Comparison of ENCODE assay signal across 11 cellular contexts in the genomic region with DNA sequence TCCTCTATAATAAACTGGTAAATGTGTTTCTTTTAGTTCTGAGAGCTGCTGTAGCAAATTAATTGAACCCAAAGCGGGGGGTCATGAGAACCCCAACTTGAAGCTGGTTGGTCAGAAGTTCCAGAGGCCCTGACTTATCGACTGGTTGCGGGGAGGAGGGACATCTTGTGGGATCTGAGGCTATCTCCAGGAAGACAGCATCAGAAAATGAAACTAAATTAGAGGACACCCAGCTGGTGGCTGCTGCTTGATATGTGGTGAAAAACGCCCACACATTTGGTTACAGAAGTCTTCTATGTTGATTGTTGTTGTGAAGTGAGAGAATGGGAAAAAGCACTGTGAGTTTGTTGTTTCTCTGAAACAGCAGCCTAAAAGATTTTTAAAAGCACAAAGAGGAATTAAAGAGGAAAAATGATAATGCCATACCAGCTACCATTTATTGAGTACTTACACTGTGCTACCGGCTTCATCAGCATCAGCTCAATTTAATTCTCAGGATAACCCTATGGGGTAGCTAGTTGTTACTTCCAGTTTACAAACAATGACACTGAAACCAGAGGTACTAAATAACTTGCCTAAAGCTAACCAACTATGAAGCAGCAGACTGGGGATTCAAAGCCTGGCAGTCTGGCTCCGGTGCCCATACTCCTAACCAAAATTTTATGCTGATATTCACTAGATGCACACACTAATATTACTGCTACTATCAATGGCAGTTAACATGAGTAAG. TPM values are rescaled to one million over a fixed set of nuclear protein-coding genes. Genes with fewer than 3 reads are reported as not detected.
DNase-seq lines count a peak whose midpoint lies in the region; ATAC-seq lines count a peak whose summit lies in the region.
"Had no signal": no experiment of that assay in that cellular context is flagged by ENCODE, and none has a peak within 500 bp of the region (broad histone marks: within the 10 kb centered on the region; RNA-seq: fewer than 3 reads in every experiment).

No MANE protein-coding gene starts in this region.

- no peaks in the 10 kb centered on the region for H3K9me3 Mint-ChIP-seq in activated T-helper 1 cell treated with anti-CD3 and anti-CD28 coated beads, Interleukin-12 subunit alpha, Interleukin-12 subunit beta, Interleukin-2, Interleukin-4 antibody, amounts not matched to agents 30 ng/mL and 10 ng/mL and 1 ng/mL, durations not matched to agents 14 hours and 24 hours and 36 hours

- H3K27ac Mint-ChIP-seq in activated T-helper 1 cell treated with anti-CD3 and anti-CD28 coated beads, Interleukin-12 subunit alpha, Interleukin-12 subunit beta, Interleukin-2, Interleukin-4 antibody, amounts not matched to agents 30 ng/mL and 10 ng/mL and 1 ng/mL, durations not matched to agents 14 hours and 24 hours and 36 hours = peak overlapping the region; percentile 77

- intact Hi-C loops in cardiac septum (cut with DNase I) = no loop called here
- intact Hi-C loops in left ventricle myocardium superior (cut with micrococcal nuclease) = no loop called here
- intact Hi-C loops in activated T-helper 1 cell treated with anti-CD3 and anti-CD28 coated beads, Interleukin-12 subunit alpha, Interleukin-12 subunit beta, Interleukin-2, Interleukin-4 antibody, amounts not matched to agents 30 ng/mL and 10 ng/mL and 1 ng/mL, durations not matched to agents 14 hours and 24 hours and 36 hours (cut with micrococcal nuclease) = loop anchor here (1.0 to 5.0 kb wide), 5 partner anchors 20 to 126 kb away; a partner anchor contains a TSS

- H3K36me3 Mint-ChIP-seq in activated T-helper 1 cell treated with anti-CD3 and anti-CD28 coated beads, Interleukin-12 subunit alpha, Interleukin-12 subunit beta, Interleukin-2, Interleukin-4 antibody, amounts not matched to agents 30 ng/mL and 10 ng/mL and 1 ng/mL, durations not matched to agents 14 hours and 24 hours and 36 hours (ENCODE audit: low read depth) = peaks cover 62% of the 10 kb centered on the region

- H3K27me3 Mint-ChIP-seq in activated T-helper 1 cell treated with anti-CD3 and anti-CD28 coated beads, Interleukin-12 subunit alpha, Interleukin-12 subunit beta, Interleukin-2, Interleukin-4 antibody, amounts not matched to agents 30 ng/mL and 10 ng/mL and 1 ng/mL, durations not matched to agents 14 hours and 24 hours and 36 hours (ENCODE audit: insufficient read depth) = no peaks in the 10 kb centered on the region

- DNase-seq in cardiac septum (ENCODE audit: low spot score) (peak; percentile 7), left ventricle myocardium superior (no peak), NCI-H2196 (lab: John Stamatoyannopoulos, UW; ENCODE audit: unreplicated experiment) (no peak), NCI-H1417 treated with DMSO at 0.1 percent for 48 hours (lab: John Stamatoyannopoulos, UW) (no peak)
- DNase-seq in activated T-helper 1 cell treated with anti-CD3 and anti-CD28 coated beads, Interleukin-12 subunit alpha, Interleukin-12 subunit beta, Interleukin-2, Interleukin-4 antibody, amounts not matched to agents 30 ng/mL and 10 ng/mL and 1 ng/mL, durations not matched to agents 14 hours and 24 hours and 36 hours (ENCODE audit: low spot score) = peak; percentile 45
- no peak for DNase-seq in stimulated activated naive CD8-positive, alpha-beta T cell treated with anti-CD3 and anti-CD28 coated beads, Interleukin-15, Interleukin-2, amounts not matched to agents 100 U/mL and 50 U/mL, for 24 hours
- DNase-seq: stimulated activated CD4-positive, alpha-beta T cell treated with anti-CD3 and anti-CD28 coated beads, Interleukin-12 subunit alpha, Interleukin-12 subunit beta, amount 100 ng/mL, for 4 hours had no signal

- no peak for ATAC-seq in left ventricle myocardium superior
- peak; percentile 89 for ATAC-seq in HG02885 (IDR thresholded peaks at IDR 0.05; ENCODE audit: poor library complexity, unreplicated experiment)
- ATAC-seq in stimulated activated naive CD8-positive, alpha-beta T cell treated with anti-CD3 and anti-CD28 coated beads, Interleukin-15, Interleukin-2, amounts not matched to agents 100 U/mL and 50 U/mL, for 24 hours = peak; percentile 60
- ATAC-seq in HG03139 (IDR thresholded peaks at IDR 0.05; ENCODE audit: unreplicated experiment) = no peak
- ATAC-seq: Panc1 had no signal

- peaks cover 70% of the 10 kb centered on the region for H3K4me1 Mint-ChIP-seq in activated T-helper 1 cell treated with anti-CD3 and anti-CD28 coated beads, Interleukin-12 subunit alpha, Interleukin-12 subunit beta, Interleukin-2, Interleukin-4 antibody, amounts not matched to agents 30 ng/mL and 10 ng/mL and 1 ng/mL, durations not matched to agents 14 hours and 24 hours and 36 hours (ENCODE audit: low read depth)

- H3K4me3 Mint-ChIP-seq in activated T-helper 1 cell treated with anti-CD3 and anti-CD28 coated beads, Interleukin-12 subunit alpha, Interleukin-12 subunit beta, Interleukin-2, Interleukin-4 antibody, amounts not matched to agents 30 ng/mL and 10 ng/mL and 1 ng/mL, durations not matched to agents 14 hours and 24 hours and 36 hours = peak overlapping the region; percentile 6

RNA-seq across cellular contexts. Expression of a gene that starts 24.3 kb away (rescaled TPM):
- 245 TPM for total RNA-seq in cardiac septum
- 198 TPM for total RNA-seq in left ventricle myocardium superior
- total RNA-seq in activated T-helper 1 cell treated with anti-CD3 and anti-CD28 coated beads, Interleukin-12 subunit alpha, Interleukin-12 subunit beta, Interleukin-2, Interleukin-4 antibody, amounts not matched to agents 30 ng/mL and 10 ng/mL and 1 ng/mL, durations not matched to agents 14 hours and 24 hours and 36 hours = 252 and 271 TPM in 2 replicates

RNA-seq across cellular contexts. Expression of a gene that starts 24.4 kb away (rescaled TPM):
- total RNA-seq in cardiac septum (9.3 TPM), left ventricle myocardium superior (9.7 TPM)
- 22.0 and 22.7 TPM in 2 replicates for total RNA-seq in activated T-helper 1 cell treated with anti-CD3 and anti-CD28 coated beads, Interleukin-12 subunit alpha, Interleukin-12 subunit beta, Interleukin-2, Interleukin-4 antibody, amounts not matched to agents 30 ng/mL and 10 ng/mL and 1 ng/mL, durations not matched to agents 14 hours and 24 hours and 36 hours

RNA-seq across cellular contexts. Expression of a gene that starts 30.6 kb away (rescaled TPM):
- total RNA-seq in cardiac septum = 0.30 TPM
- 0.52 TPM for total RNA-seq in left ventricle myocardium superior
- total RNA-seq in activated T-helper 1 cell treated with anti-CD3 and anti-CD28 coated beads, Interleukin-12 subunit alpha, Interleukin-12 subunit beta, Interleukin-2, Interleukin-4 antibody, amounts not matched to agents 30 ng/mL and 10 ng/mL and 1 ng/mL, durations not matched to agents 14 hours and 24 hours and 36 hours = 1.5 TPM in 2 replicates

RNA-seq across cellular contexts. Expression of a gene that starts 53.8 kb away (rescaled TPM):
- total RNA-seq in cardiac septum (147 TPM), left ventricle myocardium superior (151 TPM)
- 37.0 and 42.2 TPM in 2 replicates for total RNA-seq in activated T-helper 1 cell treated with anti-CD3 and anti-CD28 coated beads, Interleukin-12 subunit alpha, Interleukin-12 subunit beta, Interleukin-2, Interleukin-4 antibody, amounts not matched to agents 30 ng/mL and 10 ng/mL and 1 ng/mL, durations not matched to agents 14 hours and 24 hours and 36 hours

RNA-seq across cellular contexts. Expression of a gene that starts 59.6 kb away (rescaled TPM):
- total RNA-seq in cardiac septum (3.4 TPM), left ventricle myocardium superior (0.74 TPM)
- total RNA-seq in activated T-helper 1 cell treated with anti-CD3 and anti-CD28 coated beads, Interleukin-12 subunit alpha, Interleukin-12 subunit beta, Interleukin-2, Interleukin-4 antibody, amounts not matched to agents 30 ng/mL and 10 ng/mL and 1 ng/mL, durations not matched to agents 14 hours and 24 hours and 36 hours = 0.13 TPM in 1 of 2 replicates, not detected in the other
- total RNA-seq: adrenal gland had no signal

Comparison
In these comparisons a context has a peak if more than half of its experiments do, and no peak if none do; other contexts are left out.
1. DNase-seq: peak in cardiac septum (single experiment) and activated T-helper 1 cell treated with anti-CD3 and anti-CD28 coated beads, Interleukin-12 subunit alpha, Interleukin-12 subunit beta, Interleukin-2, Interleukin-4 antibody, amounts not matched to agents 30 ng/mL and 10 ng/mL and 1 ng/mL, durations not matched to agents 14 hours and 24 hours and 36 hours (single experiment); none in left ventricle myocardium superior (single experiment), stimulated activated naive CD8-positive, alpha-beta T cell treated with anti-CD3 and anti-CD28 coated beads, Interleukin-15, Interleukin-2, amounts not matched to agents 100 U/mL and 50 U/mL, for 24 hours (single experiment), NCI-H2196 (single experiment) and NCI-H1417 treated with DMSO at 0.1 percent for 48 hours (single experiment).
2. ATAC-seq: peak in HG02885 (single experiment) and stimulated activated naive CD8-positive, alpha-beta T cell treated with anti-CD3 and anti-CD28 coated beads, Interleukin-15, Interleukin-2, amounts not matched to agents 100 U/mL and 50 U/mL, for 24 hours (single experiment); none in left ventricle myocardium superior (single experiment) and HG03139 (single experiment).